In the genomic region with DNA sequence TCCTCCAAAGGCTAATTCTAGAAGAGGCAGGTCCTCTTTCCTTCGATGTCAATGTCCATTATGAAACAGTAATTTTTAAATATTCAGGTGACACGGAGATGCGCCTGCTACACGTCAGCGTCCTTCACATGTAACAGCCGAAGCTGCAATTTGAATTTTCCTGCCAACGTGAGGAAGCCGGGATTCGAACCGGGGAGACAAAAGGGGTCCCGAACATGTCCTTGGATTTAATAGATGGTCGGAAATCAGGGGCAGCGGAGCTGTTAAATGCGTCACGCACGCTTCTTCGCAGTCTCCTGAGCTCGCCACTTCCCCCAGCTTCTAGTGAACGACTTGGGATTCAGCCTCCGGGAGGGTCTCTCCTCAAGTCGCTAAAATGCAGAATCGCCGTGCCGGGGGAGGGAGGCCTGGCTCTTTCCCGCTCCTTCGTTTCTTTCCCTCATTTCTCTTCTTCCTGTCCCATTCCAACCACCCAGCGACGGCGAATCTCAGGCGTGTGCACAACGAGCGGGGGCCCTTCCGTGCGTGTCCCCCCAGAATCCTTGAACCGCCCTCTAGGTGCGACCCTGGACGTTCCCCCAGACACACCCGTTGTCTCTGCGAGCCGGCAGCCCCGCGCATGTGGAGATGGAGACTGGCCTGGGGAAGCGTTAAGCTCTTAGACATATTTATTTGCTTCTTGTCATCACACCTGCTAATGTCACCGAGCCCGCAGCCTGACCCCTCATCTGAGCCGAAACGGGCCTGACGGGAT, we compare ENCODE assay signal across 1 cellular context.
A peak's percentile ranks its signal among the peaks of the same experiment; 100 is the strongest.
TF ChIP-seq lines count a peak whose summit lies in the region.

No MANE protein-coding gene starts in this region.

TF ChIP-seq in HEK293, 187 proteins besides CTCF, POLR2A, EP300 and RAD21 (continued from another document):
- TF ChIP-seq, protein P1, sequence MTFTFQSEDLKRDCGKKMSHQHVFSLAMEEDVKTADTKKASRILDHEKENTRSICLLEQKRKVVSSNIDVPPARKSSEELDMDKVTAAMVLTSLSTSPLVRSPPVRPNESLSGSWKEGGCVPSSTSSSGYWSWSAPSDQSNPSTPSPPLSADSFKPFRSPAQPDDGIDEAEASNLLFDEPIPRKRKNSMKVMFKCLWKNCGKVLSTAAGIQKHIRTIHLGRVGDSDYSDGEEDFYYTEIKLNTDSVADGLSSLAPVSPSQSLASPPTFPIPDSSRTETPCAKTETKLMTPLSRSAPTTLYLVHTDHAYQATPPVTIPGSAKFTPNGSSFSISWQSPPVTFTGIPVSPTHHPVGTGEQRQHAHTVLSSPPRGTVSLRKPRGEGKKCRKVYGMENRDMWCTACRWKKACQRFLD (tag by site-specific recombination; IDR thresholded peaks at IDR 0.05) = no peak
- TF ChIP-seq IKZF3 (tag by site-specific recombination; IDR thresholded peaks at IDR 0.05) (no peak), ZNF10 (tag by site-specific recombination; IDR thresholded peaks at IDR 0.05) (no peak), ZNF354C (tag by site-specific recombination; IDR thresholded peaks at IDR 0.05; ENCODE audit: borderline replicate concordance, low read depth) (no peak), ZNF792 (tag by site-specific recombination; IDR thresholded peaks at IDR 0.05) (no peak), ZNF138 (tag by site-specific recombination; IDR thresholded peaks at IDR 0.05; ENCODE audit: borderline replicate concordance) (no peak), ZNF221 (tag by site-specific recombination; IDR thresholded peaks at IDR 0.05; ENCODE audit: borderline replicate concordance) (no peak), ZXDB (tag by site-specific recombination; IDR thresholded peaks at IDR 0.05) (no peak), SP2 (tag by site-specific recombination; IDR thresholded peaks at IDR 0.05) (peak; percentile 8; the same call in 1 of the 2 replicates)
- TF ChIP-seq, protein P2, sequence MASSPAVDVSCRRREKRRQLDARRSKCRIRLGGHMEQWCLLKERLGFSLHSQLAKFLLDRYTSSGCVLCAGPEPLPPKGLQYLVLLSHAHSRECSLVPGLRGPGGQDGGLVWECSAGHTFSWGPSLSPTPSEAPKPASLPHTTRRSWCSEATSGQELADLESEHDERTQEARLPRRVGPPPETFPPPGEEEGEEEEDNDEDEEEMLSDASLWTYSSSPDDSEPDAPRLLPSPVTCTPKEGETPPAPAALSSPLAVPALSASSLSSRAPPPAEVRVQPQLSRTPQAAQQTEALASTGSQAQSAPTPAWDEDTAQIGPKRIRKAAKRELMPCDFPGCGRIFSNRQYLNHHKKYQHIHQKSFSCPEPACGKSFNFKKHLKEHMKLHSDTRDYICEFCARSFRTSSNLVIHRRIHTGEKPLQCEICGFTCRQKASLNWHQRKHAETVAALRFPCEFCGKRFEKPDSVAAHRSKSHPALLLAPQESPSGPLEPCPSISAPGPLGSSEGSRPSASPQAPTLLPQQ (tag by site-specific recombination; IDR thresholded peaks at IDR 0.05) = no peak
- TF ChIP-seq, protein P3, sequence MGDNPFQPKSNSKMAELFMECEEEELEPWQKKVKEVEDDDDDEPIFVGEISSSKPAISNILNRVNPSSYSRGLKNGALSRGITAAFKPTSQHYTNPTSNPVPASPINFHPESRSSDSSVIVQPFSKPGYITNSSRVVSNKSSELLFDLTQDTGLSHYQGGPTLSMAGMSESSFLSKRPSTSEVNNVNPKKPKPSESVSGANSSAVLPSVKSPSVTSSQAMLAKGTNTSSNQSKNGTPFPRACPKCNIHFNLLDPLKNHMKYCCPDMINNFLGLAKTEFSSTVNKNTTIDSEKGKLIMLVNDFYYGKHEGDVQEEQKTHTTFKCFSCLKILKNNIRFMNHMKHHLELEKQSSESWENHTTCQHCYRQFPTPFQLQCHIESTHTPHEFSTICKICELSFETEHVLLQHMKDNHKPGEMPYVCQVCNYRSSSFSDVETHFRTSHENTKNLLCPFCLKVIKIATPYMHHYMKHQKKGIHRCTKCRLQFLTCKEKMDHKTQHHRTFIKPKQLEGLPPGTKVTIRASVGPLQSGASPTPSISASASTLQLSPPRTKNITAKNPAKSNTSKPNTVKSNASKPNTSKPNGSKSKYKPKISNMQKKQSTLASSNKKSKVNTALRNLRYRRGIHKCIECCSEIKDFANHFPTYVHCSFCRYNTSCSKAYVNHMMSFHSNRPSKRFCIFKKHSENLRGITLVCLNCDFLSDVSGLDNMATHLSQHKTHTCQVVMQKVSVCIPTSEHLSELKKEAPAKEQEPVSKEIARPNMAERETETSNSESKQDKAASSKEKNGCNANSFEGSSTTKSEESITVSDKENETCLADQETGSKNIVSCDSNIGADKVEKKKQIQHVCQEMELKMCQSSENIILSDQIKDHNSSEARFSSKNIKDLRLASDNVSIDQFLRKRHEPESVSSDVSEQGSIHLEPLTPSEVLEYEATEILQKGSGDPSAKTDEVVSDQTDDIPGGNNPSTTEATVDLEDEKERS (tag by site-specific recombination; IDR thresholded peaks at IDR 0.05) = no peak
- TF ChIP-seq, protein P4, sequence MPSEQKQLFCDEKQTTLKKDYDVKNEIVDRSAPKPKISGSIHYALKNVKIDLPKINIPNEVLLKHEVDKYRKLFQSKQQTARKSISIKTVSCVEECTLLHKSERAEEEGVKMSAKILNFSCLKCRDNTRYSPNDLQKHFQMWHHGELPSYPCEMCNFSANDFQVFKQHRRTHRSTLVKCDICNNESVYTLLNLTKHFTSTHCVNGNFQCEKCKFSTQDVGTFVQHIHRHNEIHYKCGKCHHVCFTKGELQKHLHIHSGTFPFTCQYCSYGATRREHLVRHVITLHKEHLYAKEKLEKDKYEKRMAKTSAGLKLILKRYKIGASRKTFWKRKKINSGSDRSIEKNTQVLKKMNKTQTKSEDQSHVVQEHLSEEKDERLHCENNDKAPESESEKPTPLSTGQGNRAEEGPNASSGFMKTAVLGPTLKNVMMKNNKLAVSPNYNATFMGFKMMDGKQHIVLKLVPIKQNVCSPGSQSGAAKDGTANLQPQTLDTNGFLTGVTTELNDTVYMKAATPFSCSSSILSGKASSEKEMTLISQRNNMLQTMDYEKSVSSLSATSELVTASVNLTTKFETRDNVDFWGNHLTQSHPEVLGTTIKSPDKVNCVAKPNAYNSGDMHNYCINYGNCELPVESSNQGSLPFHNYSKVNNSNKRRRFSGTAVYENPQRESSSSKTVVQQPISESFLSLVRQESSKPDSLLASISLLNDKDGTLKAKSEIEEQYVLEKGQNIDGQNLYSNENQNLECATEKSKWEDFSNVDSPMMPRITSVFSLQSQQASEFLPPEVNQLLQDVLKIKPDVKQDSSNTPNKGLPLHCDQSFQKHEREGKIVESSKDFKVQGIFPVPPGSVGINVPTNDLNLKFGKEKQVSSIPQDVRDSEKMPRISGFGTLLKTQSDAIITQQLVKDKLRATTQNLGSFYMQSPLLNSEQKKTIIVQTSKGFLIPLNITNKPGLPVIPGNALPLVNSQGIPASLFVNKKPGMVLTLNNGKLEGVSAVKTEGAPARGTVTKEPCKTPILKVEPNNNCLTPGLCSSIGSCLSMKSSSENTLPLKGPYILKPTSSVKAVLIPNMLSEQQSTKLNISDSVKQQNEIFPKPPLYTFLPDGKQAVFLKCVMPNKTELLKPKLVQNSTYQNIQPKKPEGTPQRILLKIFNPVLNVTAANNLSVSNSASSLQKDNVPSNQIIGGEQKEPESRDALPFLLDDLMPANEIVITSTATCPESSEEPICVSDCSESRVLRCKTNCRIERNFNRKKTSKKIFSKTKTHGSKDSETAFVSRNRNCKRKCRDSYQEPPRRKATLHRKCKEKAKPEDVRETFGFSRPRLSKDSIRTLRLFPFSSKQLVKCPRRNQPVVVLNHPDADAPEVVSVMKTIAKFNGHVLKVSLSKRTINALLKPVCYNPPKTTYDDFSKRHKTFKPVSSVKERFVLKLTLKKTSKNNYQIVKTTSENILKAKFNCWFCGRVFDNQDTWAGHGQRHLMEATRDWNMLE (tag by site-specific recombination; conservative IDR thresholded peaks at IDR 0.05; ENCODE audit: low read depth) = no peak
- TF ChIP-seq, protein P5, sequence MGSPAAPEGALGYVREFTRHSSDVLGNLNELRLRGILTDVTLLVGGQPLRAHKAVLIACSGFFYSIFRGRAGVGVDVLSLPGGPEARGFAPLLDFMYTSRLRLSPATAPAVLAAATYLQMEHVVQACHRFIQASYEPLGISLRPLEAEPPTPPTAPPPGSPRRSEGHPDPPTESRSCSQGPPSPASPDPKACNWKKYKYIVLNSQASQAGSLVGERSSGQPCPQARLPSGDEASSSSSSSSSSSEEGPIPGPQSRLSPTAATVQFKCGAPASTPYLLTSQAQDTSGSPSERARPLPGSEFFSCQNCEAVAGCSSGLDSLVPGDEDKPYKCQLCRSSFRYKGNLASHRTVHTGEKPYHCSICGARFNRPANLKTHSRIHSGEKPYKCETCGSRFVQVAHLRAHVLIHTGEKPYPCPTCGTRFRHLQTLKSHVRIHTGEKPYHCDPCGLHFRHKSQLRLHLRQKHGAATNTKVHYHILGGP (tag by site-specific recombination; IDR thresholded peaks at IDR 0.05) = no peak
TF ChIP-seq in HEK293: peak in this region for 5.
